10 cellular contexts compared by ENCODE assay signal in the genomic region with DNA sequence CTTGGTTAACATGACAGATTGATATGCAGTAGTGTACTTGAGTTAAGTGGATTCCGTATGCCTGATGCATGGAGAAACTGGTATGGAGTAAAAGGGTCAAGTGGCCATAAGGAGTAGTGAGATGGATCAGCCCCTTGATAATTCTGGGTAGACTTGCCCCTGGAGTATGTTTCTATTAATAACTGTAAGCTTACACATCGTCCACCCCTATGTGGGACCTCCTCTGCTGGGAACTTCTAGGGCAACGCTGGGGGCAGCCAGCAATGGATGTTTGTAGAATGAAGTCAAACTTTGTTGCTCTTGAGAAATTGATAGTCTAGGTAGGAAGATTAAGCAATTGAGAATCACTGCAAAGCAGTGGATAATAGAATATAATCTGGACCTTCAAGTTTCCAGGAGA. TPM values are rescaled to one million over a fixed set of nuclear protein-coding genes. Genes with fewer than 3 reads are reported as not detected.
DNase-seq lines count a peak whose midpoint lies in the region; ATAC-seq and TF ChIP-seq lines count a peak whose summit lies in the region.
"Had no signal": no experiment of that assay in that cellular context is flagged by ENCODE, and none has a peak within 500 bp of the region (broad histone marks: within the 10 kb centered on the region; RNA-seq: fewer than 3 reads in every experiment).

No MANE protein-coding gene starts in this region.

- peak overlapping the region; percentile 84 for H3K4me3 ChIP-seq in NB4 (ENCODE audit: low read depth, low read length)
- H3K4me3 ChIP-seq: lung had no signal

- H3K36me3 Mint-ChIP-seq in central memory CD8-positive, alpha-beta T cell (ENCODE audit: insufficient read depth), result peaks cover 19% of the 10 kb centered on the region
- H3K36me3 Mint-ChIP-seq in osteocyte (ENCODE audit: unreplicated experiment), result peaks cover 5% of the 10 kb centered on the region

- no peaks in the 10 kb centered on the region for H3K27me3 Mint-ChIP-seq in central memory CD8-positive, alpha-beta T cell
- no peaks in the 10 kb centered on the region for H3K27me3 Mint-ChIP-seq in osteocyte (ENCODE audit: unreplicated experiment)

- ATAC-seq in central memory CD8-positive, alpha-beta T cell (replicated peaks; ENCODE audit: extremely low read depth, poor library complexity, severe bottlenecking), result no peak

- H3K4me1 Mint-ChIP-seq in central memory CD8-positive, alpha-beta T cell, result peaks cover 78% of the 10 kb centered on the region
- H3K4me1 Mint-ChIP-seq in osteocyte (ENCODE audit: unreplicated experiment), result peaks cover 79% of the 10 kb centered on the region

- no peak for TF ChIP-seq POLR2A in NB4 (IDR thresholded peaks at IDR 0.05; ENCODE audit: extremely low read depth, insufficient read length)

- no peaks in the 10 kb centered on the region for H3K9me3 Mint-ChIP-seq in central memory CD8-positive, alpha-beta T cell
- peaks cover 4% of the 10 kb centered on the region for H3K9me3 Mint-ChIP-seq in osteocyte (ENCODE audit: unreplicated experiment)

- DNase-seq in EH (ENCODE audit: low read depth) (peak; percentile 91), NB4 (ENCODE audit: low read depth) (no peak), osteocyte (ENCODE audit: extremely low spot score, unreplicated experiment) (no peak), NOMO-1 treated with DMSO at 0.1 percent for 48 hours (lab: John Stamatoyannopoulos, UW; ENCODE audit: unreplicated experiment) (no peak)
- DNase-seq in central memory CD8-positive, alpha-beta T cell (ENCODE audit: low spot score in 2 of 2), result no peak
- no peak for DNase-seq in activated CD4-positive, alpha-beta T cell treated with anti-CD3 and anti-CD28 coated beads for 4 hours
- DNase-seq in stimulated activated CD4-positive, alpha-beta T cell treated with anti-CD3 and anti-CD28 coated beads, Interleukin-2, amount 100 ng/mL, for 24 hours, result no peak
- DNase-seq: NCI-H2171 had no signal

- no peak overlapping the region for H3K4me3 Mint-ChIP-seq in central memory CD8-positive, alpha-beta T cell
- H3K4me3 Mint-ChIP-seq in osteocyte (ENCODE audit: unreplicated experiment), result peak overlapping the region; percentile 47

- peak overlapping the region; percentile 42 for H3K27ac Mint-ChIP-seq in central memory CD8-positive, alpha-beta T cell (ENCODE audit: low read depth)
- peak overlapping the region; percentile 61 for H3K27ac Mint-ChIP-seq in osteocyte (ENCODE audit: unreplicated experiment)
- H3K27ac Mint-ChIP-seq: brain had no signal

- TF ChIP-seq CTCF in NB4 (IDR thresholded peaks at IDR 0.05; ENCODE audit: low read depth, low read length), result no peak
- TF ChIP-seq CTCF in osteocyte (IDR thresholded peaks at IDR 0.05), result no peak

RNA-seq across cellular contexts. Expression of a gene that starts 3.5 kb away (rescaled TPM):
- 157 and 169 TPM in 2 replicates for total RNA-seq in osteocyte
